20 cellular contexts compared by ENCODE assay signal in the genomic region with DNA sequence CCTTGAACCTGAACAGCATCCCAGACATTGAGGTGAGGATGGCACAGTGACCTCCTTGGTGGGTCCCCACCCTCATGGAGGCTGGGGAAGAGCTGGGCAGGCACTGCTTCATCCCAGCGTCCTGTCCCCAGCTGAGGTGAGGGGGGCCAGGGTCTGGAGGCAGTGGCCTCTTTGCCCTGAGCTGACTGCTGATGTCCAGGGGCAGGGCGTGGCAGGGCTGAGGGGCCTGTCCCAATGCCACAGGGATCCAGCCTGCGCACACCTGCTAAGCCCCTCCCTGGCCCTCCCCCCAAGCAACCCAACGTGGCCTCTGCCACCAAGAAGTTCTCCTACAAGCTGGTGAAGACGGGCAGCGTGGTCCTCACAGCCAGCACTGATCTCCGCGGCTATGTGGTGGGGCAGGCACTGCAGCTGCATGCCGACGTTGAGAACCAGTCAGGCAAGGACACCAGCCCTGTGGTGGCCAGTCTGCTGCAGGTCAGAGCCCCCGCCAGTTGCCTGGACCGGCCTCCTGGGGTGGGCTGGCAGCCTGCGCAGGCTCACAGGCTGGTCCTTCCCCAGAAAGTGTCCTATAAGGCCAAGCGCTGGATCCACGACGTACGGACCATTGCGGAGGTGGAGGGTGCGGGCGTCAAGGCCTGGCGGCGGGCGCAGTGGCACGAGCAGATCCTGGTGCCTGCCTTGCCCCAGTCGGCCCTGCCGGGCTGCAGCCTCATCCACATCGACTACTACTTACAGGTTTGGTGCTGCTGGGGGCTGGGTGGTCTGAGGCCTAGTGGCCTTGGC. TPM values are rescaled to one million over a fixed set of nuclear protein-coding genes. Genes with fewer than 3 reads are reported as not detected.
DNase-seq lines count a peak whose midpoint lies in the region; ATAC-seq and TF ChIP-seq lines count a peak whose summit lies in the region.
"Had no signal": no experiment of that assay in that cellular context is flagged by ENCODE, and none has a peak within 500 bp of the region (broad histone marks: within the 10 kb centered on the region; RNA-seq: fewer than 3 reads in every experiment).

No MANE protein-coding gene starts in this region.

- no peak overlapping the region for H3K4me2 ChIP-seq in mesenchymal stem cell (ENCODE audit: low read length, poor library complexity, severe bottlenecking)
- H3K4me2 ChIP-seq: BLaER1 had no signal

- no peak overlapping the region for H2AFZ ChIP-seq in mesenchymal stem cell (ENCODE audit: low read depth, low read length)

- DNase-seq in Right ventricle myocardium inferior (ENCODE audit: missing footprints), result peak; percentile 41
- DNase-seq in left ventricle myocardium inferior, result no peak
- no peak for DNase-seq in body of pancreas
- no peak for DNase-seq in mesenchymal stem cell
- DNase-seq in upper lobe of left lung, result peak in 1 of 2 donors; percentile 77
- no peak for DNase-seq in SHP77 (lab: John Stamatoyannopoulos, UW)
- DNase-seq in effector memory CD4-positive, alpha-beta T cell, result no peak
- no peak for DNase-seq in omental fat pad (ENCODE audit: low spot score)
- DNase-seq: activated CD8-positive, alpha-beta memory T cell treated with anti-CD3 and anti-CD28 coated beads for 24 hours; central memory CD4-positive, alpha-beta T cell; head of caudate nucleus; immature natural killer cell; NCI-H82; WERI-Rb-1 had no signal

- H3K4me1 ChIP-seq in left ventricle myocardium inferior (peaks cover 42% of the 10 kb centered on the region), body of pancreas (peaks cover 63% of the 10 kb centered on the region), mesenchymal stem cell (ENCODE audit: control insufficient read depth, insufficient read depth, low read depth, low read length) (peaks cover 41% of the 10 kb centered on the region), upper lobe of left lung (peaks cover 39 to 74% (median 48%) of the 10 kb centered on the region in 4 donors)
- H3K4me1 ChIP-seq in effector memory CD4-positive, alpha-beta T cell (ENCODE audit: control insufficient read depth, insufficient read depth, low read length, poor library complexity, severe bottlenecking), result peaks cover 18% of the 10 kb centered on the region

- H3K27me3 ChIP-seq in left ventricle myocardium inferior (ENCODE audit: low read depth) (no peaks in the 10 kb centered on the region), body of pancreas (no peaks in the 10 kb centered on the region), mesenchymal stem cell (ENCODE audit: control insufficient read depth in 1 of 2, insufficient read depth in 1 of 2, low read length in 2 of 2) (no peaks in the 10 kb centered on the region), upper lobe of left lung (no peaks in the 10 kb centered on the region)
- H3K27me3 ChIP-seq in effector memory CD4-positive, alpha-beta T cell (replicated peaks; ENCODE audit: control insufficient read depth, insufficient read depth, low read length, poor library complexity, severe bottlenecking), result no peaks in the 10 kb centered on the region
- H3K27me3 ChIP-seq: BLaER1, Peyer's patch, spleen had no signal

- no peak overlapping the region for H3K9ac ChIP-seq in mesenchymal stem cell (ENCODE audit: low read length)
- H3K9ac ChIP-seq: BLaER1 had no signal

- peaks cover 32% of the 10 kb centered on the region for H3K36me3 ChIP-seq in left ventricle myocardium inferior
- H3K36me3 ChIP-seq in body of pancreas (replicated peaks in 1 of 2; ENCODE audit: insufficient read depth in 1 of 2, low read depth in 2 of 2), result peaks cover 0 to 9% of the 10 kb centered on the region in 2 donors
- H3K36me3 ChIP-seq in mesenchymal stem cell (ENCODE audit: control insufficient read depth in 1 of 2, insufficient read depth in 2 of 2, low read depth in 1 of 2, low read length in 2 of 2), result peaks cover 28 to 34% of the 10 kb centered on the region in 2 experiments
- peaks cover 12 to 32% (median 26%) of the 10 kb centered on the region in 4 donors for H3K36me3 ChIP-seq in upper lobe of left lung
- H3K36me3 ChIP-seq in effector memory CD4-positive, alpha-beta T cell (ENCODE audit: control insufficient read depth, insufficient read depth, low read length), result peaks cover 24% of the 10 kb centered on the region

- H3K79me1 ChIP-seq in mesenchymal stem cell (replicated peaks; ENCODE audit: low read length, poor library complexity, severe bottlenecking), result peaks cover 37% of the 10 kb centered on the region

- no peak overlapping the region for H4K8ac ChIP-seq in mesenchymal stem cell (ENCODE audit: low read length)

- H3K23ac ChIP-seq in mesenchymal stem cell (ENCODE audit: low read length in 2 of 2), result no peak overlapping the region

- H3K18ac ChIP-seq in mesenchymal stem cell (ENCODE audit: low read depth in 1 of 2, low read length in 2 of 2), result no peak overlapping the region

- no peak for TF ChIP-seq CTCF in left ventricle myocardium inferior (IDR thresholded peaks at IDR 0.05; ENCODE audit: borderline replicate concordance)
- TF ChIP-seq CTCF in body of pancreas (IDR thresholded peaks at IDR 0.05), result no peak
- no peak for TF ChIP-seq CTCF in upper lobe of left lung (IDR thresholded peaks at IDR 0.05)
- no peak for TF ChIP-seq CTCF in omental fat pad (IDR thresholded peaks at IDR 0.05)

- no peak overlapping the region for H2BK120ac ChIP-seq in mesenchymal stem cell (ENCODE audit: low read depth, low read length)

- ATAC-seq in Right ventricle myocardium inferior (no peak), body of pancreas (no peak), upper lobe of left lung (ENCODE audit: low FRiP score in 2 of 2) (no peak), omental fat pad (ENCODE audit: low FRiP score) (no peak)
- ATAC-seq: activated T-helper 17 cell treated with anti-CD3 and anti-CD28 coated beads, Interleukin-2, amount 50 U/mL, for 72 hours; natural killer cell treated with Interleukin-12 subunit alpha and Interleukin-12 subunit beta and Interleukin-15 and Interleukin-18, amount 100 ng/mL, for 72 hours had no signal

- H2BK5ac ChIP-seq in mesenchymal stem cell (ENCODE audit: low read depth, low read length, poor library complexity, severe bottlenecking), result no peak overlapping the region

- no peak overlapping the region for H2BK12ac ChIP-seq in mesenchymal stem cell (ENCODE audit: low read length in 2 of 2)

- TF ChIP-seq POLR2A in body of pancreas (IDR thresholded peaks at IDR 0.05) (no peak), upper lobe of left lung (IDR thresholded peaks at IDR 0.05) (no peak)

- 89 to 100% methylated on average over 7 to 12 of the region's 27 CpGs for WGBS in body of pancreas, 2 donors
- 96% methylated on average over 25 of the region's 27 CpGs for WGBS in mesenchymal stem cell
- WGBS in upper lobe of left lung, 2 donors, result 95 to 98% methylated on average over 17 to 27 of the region's 27 CpGs

- H3K4ac ChIP-seq in mesenchymal stem cell (ENCODE audit: low read depth in 1 of 2, low read length in 2 of 2), result no peak overlapping the region

- intact Hi-C loops in Right ventricle myocardium inferior (cut with DNase I) (no loop called here), left ventricle myocardium inferior (cut with micrococcal nuclease) (no loop called here), body of pancreas (cut with DNase I) (no loop called here)

- peak overlapping the region; percentile 76 for H2AK5ac ChIP-seq in mesenchymal stem cell (ENCODE audit: low read length, severe bottlenecking)

- H3K27ac ChIP-seq in left ventricle myocardium inferior (replicated peaks) (no peak overlapping the region), body of pancreas (peak overlapping the region; percentile 88 to 98 (median 92)), mesenchymal stem cell (ENCODE audit: low read length, poor library complexity, severe bottlenecking) (no peak overlapping the region), upper lobe of left lung (peak overlapping the region; percentile 87 to 94 (median 90))
- no peak overlapping the region for H3K27ac ChIP-seq in effector memory CD4-positive, alpha-beta T cell (ENCODE audit: insufficient read depth, low read length, poor library complexity, severe bottlenecking)
- H3K27ac ChIP-seq: BLaER1, thoracic aorta, WERI-Rb-1 had no signal

- no peak overlapping the region for H2BK15ac ChIP-seq in mesenchymal stem cell (ENCODE audit: low read depth, poor library complexity, severe bottlenecking)

- H4K91ac ChIP-seq in mesenchymal stem cell (ENCODE audit: low read length), result no peak overlapping the region

- no peaks in the 10 kb centered on the region for H3K9me3 ChIP-seq in left ventricle myocardium inferior (replicated peaks)
- H3K9me3 ChIP-seq in body of pancreas, result no peaks in the 10 kb centered on the region
- H3K9me3 ChIP-seq in mesenchymal stem cell (ENCODE audit: control insufficient read depth, low read length), result no peaks in the 10 kb centered on the region
- no peaks in the 10 kb centered on the region for H3K9me3 ChIP-seq in upper lobe of left lung
- no peaks in the 10 kb centered on the region for H3K9me3 ChIP-seq in effector memory CD4-positive, alpha-beta T cell (ENCODE audit: control insufficient read depth, low read length)
- H3K9me3 ChIP-seq: BLaER1, Peyer's patch, spleen, thoracic aorta had no signal

- no peak overlapping the region for H3K14ac ChIP-seq in mesenchymal stem cell (ENCODE audit: low read length in 2 of 2)

- H3K4me3 ChIP-seq in left ventricle myocardium inferior (no peak overlapping the region), body of pancreas (no peak overlapping the region), mesenchymal stem cell (ENCODE audit: insufficient read depth in 1 of 2, low read depth in 1 of 2, low read length in 2 of 2) (no peak overlapping the region), upper lobe of left lung (no peak overlapping the region)
- no peak overlapping the region for H3K4me3 ChIP-seq in effector memory CD4-positive, alpha-beta T cell (ENCODE audit: insufficient read depth, low read depth, low read length, poor library complexity, severe bottlenecking)
- H3K4me3 ChIP-seq: BLaER1, spleen, thoracic aorta had no signal

- no peak for TF ChIP-seq EP300 in upper lobe of left lung (IDR thresholded peaks at IDR 0.05)

RNA-seq across cellular contexts. Expression of gene EHMT1, which starts 4.9 kb away (rescaled TPM):
- total RNA-seq in Right ventricle myocardium inferior (30.5 TPM), left ventricle myocardium inferior (31.3 TPM), body of pancreas (10 to 100 TPM; 41.0 to 65.9 TPM), upper lobe of left lung (100 to 1,000 TPM in 2 of 6 donors, 10 to 100 TPM in 4; 68.0 to 183 (median 83.6) TPM), omental fat pad (100 to 1,000 TPM in 1 of 4 donors, 10 to 100 TPM in 3; 57.6 to 103 (median 76.8) TPM)
- 26.1 TPM for polyA plus RNA-seq in mesenchymal stem cell (2013, experiment 1 of 2)
- 24.7 TPM for polyA plus RNA-seq in mesenchymal stem cell (2013, experiment 2 of 2)

RNA-seq across cellular contexts. Expression of gene ARRDC1, which starts 8.4 kb away (rescaled TPM):
- total RNA-seq in Right ventricle myocardium inferior, result 17.5 TPM
- total RNA-seq in left ventricle myocardium inferior, result 16.2 TPM
- total RNA-seq in body of pancreas, result 10 to 100 TPM; 78.1 to 93.6 TPM
- polyA plus RNA-seq in mesenchymal stem cell (2013, experiment 1 of 2), result 18.4 TPM
- polyA plus RNA-seq in mesenchymal stem cell (2013, experiment 2 of 2), result 19.8 TPM
- total RNA-seq in upper lobe of left lung, result 100 to 1,000 TPM in 3 of 6 donors, 10 to 100 TPM in 3; 74.9 to 202 (median 99.6) TPM
- total RNA-seq in omental fat pad, result 10 to 100 TPM; 23.4 to 39.2 (median 33.3) TPM

RNA-seq across cellular contexts. Expression of gene ZMYND19, which starts 23.6 kb away (rescaled TPM):
- total RNA-seq in Right ventricle myocardium inferior (10.8 TPM), left ventricle myocardium inferior (11.6 TPM), body of pancreas (1 to 10 TPM; 6.6 to 8.8 TPM), upper lobe of left lung (10 to 100 TPM; 10.2 to 28.3 (median 20.9) TPM), omental fat pad (10 to 100 TPM in 3 of 4 donors, 1 to 10 TPM in 1; 9.5 to 22.1 (median 11.7) TPM)
- polyA plus RNA-seq in mesenchymal stem cell (2013, experiment 1 of 2), result 13.6 TPM
- polyA plus RNA-seq in mesenchymal stem cell (2013, experiment 2 of 2), result 13.2 TPM

RNA-seq across cellular contexts. Expression of gene DPH7, which starts 35.2 kb away (rescaled TPM):
- 17.2 TPM for total RNA-seq in Right ventricle myocardium inferior
- 18.0 TPM for total RNA-seq in left ventricle myocardium inferior
- 10 to 100 TPM; 44.4 to 46.5 TPM for total RNA-seq in body of pancreas
- polyA plus RNA-seq in mesenchymal stem cell (2013, experiment 1 of 2), result 14.4 TPM
- 14.8 TPM for polyA plus RNA-seq in mesenchymal stem cell (2013, experiment 2 of 2)
- total RNA-seq in upper lobe of left lung, result 100 to 1,000 TPM in 1 of 6 donors, 10 to 100 TPM in 5; 25.5 to 115 (median 42.4) TPM
- 10 to 100 TPM; 14.4 to 40.5 (median 29.1) TPM for total RNA-seq in omental fat pad

Comparison
In these comparisons a context has a peak if more than half of its experiments do, and no peak if none do; other contexts are left out.
1. H3K27ac ChIP-seq: peak in body of pancreas (4 of 4) and upper lobe of left lung (4 of 4); none in left ventricle myocardium inferior (single experiment), mesenchymal stem cell (single experiment) and effector memory CD4-positive, alpha-beta T cell (single experiment).